9 cellular contexts compared by ENCODE assay signal in genomic region chrX:23952984-23953907, GRCh38. TPM values are rescaled to one million over a fixed set of nuclear protein-coding genes. Genes with fewer than 3 reads are reported as not detected.
DNase-seq lines count a peak whose midpoint lies in the region; ATAC-seq, FAIRE-seq and TF ChIP-seq lines count a peak whose summit lies in the region.
"Had no signal": no experiment of that assay in that cellular context is flagged by ENCODE, and none has a peak within 500 bp of the region (broad histone marks: within the 10 kb centered on the region; RNA-seq: fewer than 3 reads in every experiment).

No MANE protein-coding gene starts in this region.

- TF ChIP-seq POLR2A in endothelial cell of umbilical vein (IDR thresholded peaks at IDR 0.05; ENCODE audit: low read depth, low read length) (no peak), testis (IDR thresholded peaks at IDR 0.05) (no peak)

- H3K27me3 Mint-ChIP-seq in activated B cell treated with CpG ODN at 0.5 μM for 24 hours: no peaks in the 10 kb centered on the region

- POLR2A ChIA-PET in activated B cell treated with CpG ODN at 0.5 μM for 24 hours (lab: Charles Lee): interaction anchor here (0.6 to 1.5 kb wide), 4 partner anchors 45 to 224 kb away, joined by 3 to 12 read pairs (median 6); partner anchors contain the start of gene EIF2S3
- POLR2A ChIA-PET in endothelial cell of umbilical vein (lab: Charles Lee): no interaction called here

- ATAC-seq in GM21515 (IDR thresholded peaks at IDR 0.05; ENCODE audit: unreplicated experiment): peak; percentile 96
- ATAC-seq in activated B cell treated with CpG ODN at 0.5 μM for 24 hours (ENCODE audit: low read depth): peak; percentile 92

- no peaks in the 10 kb centered on the region for H3K9me3 ChIP-seq in HUES48 (ENCODE audit: control insufficient read depth, insufficient read depth, low read length)
- H3K9me3 ChIP-seq in endothelial cell of umbilical vein (replicated peaks; ENCODE audit: control insufficient read depth, insufficient read depth, low read length): no peaks in the 10 kb centered on the region
- no peaks in the 10 kb centered on the region for H3K9me3 ChIP-seq in testis

- no peak for FAIRE-seq in endothelial cell of umbilical vein (lab: Jason Lieb, UNC)

- no peaks in the 10 kb centered on the region for H3K9me1 ChIP-seq in endothelial cell of umbilical vein (replicated peaks; ENCODE audit: control insufficient read depth, extremely low read depth, insufficient read depth, low read length)

- H3K4me1 ChIP-seq in HUES48 (ENCODE audit: control insufficient read depth, insufficient read depth, low read length): peaks cover 28% of the 10 kb centered on the region
- H3K4me1 ChIP-seq in endothelial cell of umbilical vein (ENCODE audit: control insufficient read depth, extremely low read depth, insufficient read depth, low read length): peaks cover 18% of the 10 kb centered on the region
- no peaks in the 10 kb centered on the region for H3K4me1 ChIP-seq in testis

- peaks cover 12% of the 10 kb centered on the region for H3K4me1 Mint-ChIP-seq in activated B cell treated with CpG ODN at 0.5 μM for 24 hours

- H3K4me3 ChIP-seq in HUES48 (ENCODE audit: low read depth, low read length) (peak overlapping the region; percentile 21; the same call in 1 of the 2 replicates), endothelial cell of umbilical vein (replicated peaks in 1 of 3; ENCODE audit: insufficient read depth in 1 of 3, low read depth in 1 of 3, low read length in 3 of 3) (no peak overlapping the region), testis (no peak overlapping the region)

- H4K20me1 ChIP-seq in endothelial cell of umbilical vein (replicated peaks; ENCODE audit: control insufficient read depth, extremely low read depth, insufficient read depth, low read length): no peaks in the 10 kb centered on the region

- no TSS peak for BruUV-seq in endothelial cell of umbilical vein (replicated peaks; lab: Mats Ljungman, UMichigan)

- H3K4me2 ChIP-seq in endothelial cell of umbilical vein (ENCODE audit: insufficient read depth, low read length): peak overlapping the region; percentile 55

- 0 out of 2 replicates have a peak overlapping the region, but pooled peaks have one; percentile 21 for H3K9ac ChIP-seq in HUES48 (ENCODE audit: low read depth, low read length)
- H3K9ac ChIP-seq in endothelial cell of umbilical vein (replicated peaks; ENCODE audit: extremely low read depth, insufficient read depth, low read length): no peak overlapping the region

- H3K36me3 ChIP-seq in HUES48 (ENCODE audit: control insufficient read depth, insufficient read depth, low read length) (no peaks in the 10 kb centered on the region), endothelial cell of umbilical vein (ENCODE audit: control insufficient read depth in 2 of 2, extremely low read depth in 1 of 2, insufficient read depth in 2 of 2, low read length in 2 of 2) (no peaks in the 10 kb centered on the region), testis (ENCODE audit: low read depth, missing control alignments) (no peaks in the 10 kb centered on the region)

- CTCF ChIA-PET in activated B cell treated with CpG ODN at 0.5 μM for 24 hours (lab: Charles Lee): no interaction called here
- CTCF ChIA-PET in endothelial cell of umbilical vein (lab: Charles Lee): no interaction called here

- no peaks in the 10 kb centered on the region for H3K36me3 Mint-ChIP-seq in activated B cell treated with CpG ODN at 0.5 μM for 24 hours (ENCODE audit: low read depth)

- no peaks in the 10 kb centered on the region for H3K79me2 ChIP-seq in endothelial cell of umbilical vein (ENCODE audit: control insufficient read depth, insufficient read depth, low read length)

- peak overlapping the region; percentile 84 for H3K27ac ChIP-seq in HUES48 (ENCODE audit: low read depth, low read length)
- peak overlapping the region; percentile 7 for H3K27ac ChIP-seq in endothelial cell of umbilical vein (ENCODE audit: insufficient read depth, low read depth, low read length)
- H3K27ac ChIP-seq in testis: no peak overlapping the region

- peak overlapping the region; percentile 82 for H2AFZ ChIP-seq in endothelial cell of umbilical vein (ENCODE audit: low read depth, low read length)

- dilution Hi-C loops in endothelial cell of umbilical vein (cut with MboI; ENCODE audit: extremely low pct_ligation_motif_present, low sequenced_read_pairs): no loop called here

- DNase-seq in GDM1 (lab: John Stamatoyannopoulos, UW) (peak; percentile 34), activated B cell treated with CpG ODN at 0.5 μM for 24 hours (peak; percentile 13), endothelial cell of umbilical vein (ENCODE audit: low read depth, low spot score) (peak; percentile 4), NCI-H1092 (lab: John Stamatoyannopoulos, UW) (no peak), testis (no peak)
- peak; percentile 2 to 8 for DNase-seq in stimulated activated CD4-positive, alpha-beta T cell treated with anti-CD3 and anti-CD28 coated beads, Interleukin-4, amount 100 ng/mL, for 4 hours

- peak overlapping the region; percentile 90 for H3K27ac Mint-ChIP-seq in activated B cell treated with CpG ODN at 0.5 μM for 24 hours

- 52 to 69% methylated on average over 8 to 9 of the region's 9 CpGs for WGBS in testis, 2 donors

- no peaks in the 10 kb centered on the region for H3K9me3 Mint-ChIP-seq in activated B cell treated with CpG ODN at 0.5 μM for 24 hours

- no peak for TF ChIP-seq CTCF in activated B cell treated with CpG ODN at 0.5 μM for 24 hours (IDR thresholded peaks at IDR 0.05)
- TF ChIP-seq CTCF in endothelial cell of umbilical vein (IDR thresholded peaks at IDR 0.05; ENCODE audit: extremely low read depth in 1 of 2, insufficient read depth in 1 of 2, low read depth in 1 of 2, low read length in 2 of 2): no peak
- no peak for TF ChIP-seq CTCF in testis (IDR thresholded peaks at IDR 0.05)

- H3K4me3 Mint-ChIP-seq in activated B cell treated with CpG ODN at 0.5 μM for 24 hours: peak overlapping the region; percentile 72

- intact Hi-C loops in activated B cell treated with CpG ODN at 0.5 μM for 24 hours (cut with micrococcal nuclease): loop anchor here (2.0 to 10.0 kb wide), 4 partner anchors 44 to 199 kb away; partner anchors contain the start of genes CXorf58 and EIF2S3
- intact Hi-C loops in endothelial cell of umbilical vein (cut with micrococcal nuclease): loop anchor here (2.0 kb wide), 1 partner anchor 72 kb away; no protein-coding TSS in a partner anchor
- intact Hi-C loops in testis (cut with DNase I; ENCODE audit: low total_unique reads): no loop called here

- H3K27me3 ChIP-seq in HUES48 (ENCODE audit: control insufficient read depth, insufficient read depth, low read length) (no peaks in the 10 kb centered on the region; the same call in 1 of the 2 replicates), endothelial cell of umbilical vein (ENCODE audit: control insufficient read depth in 2 of 2, insufficient read depth in 2 of 2, low read length in 2 of 2) (no peaks in the 10 kb centered on the region), testis (no peaks in the 10 kb centered on the region)

TF ChIP-seq in endothelial cell of umbilical vein, 7 proteins besides CTCF, POLR2A, EP300 and RAD21:
- TF ChIP-seq EZH2 (IDR thresholded peaks at IDR 0.05; ENCODE audit: borderline replicate concordance, low read depth, low read length, severe bottlenecking) (no peak), GATA2 (IDR thresholded peaks at IDR 0.05; ENCODE audit: insufficient read depth, insufficient read length, low read depth, low read length) (no peak), POLR2AphosphoS5 (IDR thresholded peaks at IDR 0.05; ENCODE audit: insufficient read depth, low read depth, low read length) (no peak), JUN (IDR thresholded peaks at IDR 0.05; ENCODE audit: borderline replicate concordance, insufficient read depth, insufficient read length, low read depth) (no peak), MYC (IDR thresholded peaks at IDR 0.05; ENCODE audit: low read depth, low read length) (no peak), FOS (IDR thresholded peaks at IDR 0.05; ENCODE audit: borderline replicate concordance, insufficient read depth, low read length) (no peak)
- TF ChIP-seq, protein P1, sequence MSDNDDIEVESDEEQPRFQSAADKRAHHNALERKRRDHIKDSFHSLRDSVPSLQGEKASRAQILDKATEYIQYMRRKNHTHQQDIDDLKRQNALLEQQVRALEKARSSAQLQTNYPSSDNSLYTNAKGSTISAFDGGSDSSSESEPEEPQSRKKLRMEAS (IDR thresholded peaks at IDR 0.05; ENCODE audit: insufficient read depth, insufficient read length): no peak

RNA-seq across cellular contexts. Expression of gene CXorf58, which starts 45.4 kb away (rescaled TPM):
- total RNA-seq in activated B cell treated with CpG ODN at 0.5 μM for 24 hours (not detected in 2 replicates), endothelial cell of umbilical vein (not detected in 2 replicates), testis (1 to 10 TPM; 2.6 to 6.5 TPM)
- polyA plus RNA-seq in endothelial cell of umbilical vein (not detected in 2 replicates), testis (ENCODE audit: insufficient read depth, low read depth, low replicate concordance) (5.7 TPM)
- polyA plus RNA-seq in endothelial cell of umbilical vein (2011; cell fraction: cytosol; rRNA removed): not detected in 2 replicates
- not detected in 2 replicates for polyA plus RNA-seq in endothelial cell of umbilical vein (2011; cell fraction: nucleus; rRNA removed)
- polyA plus RNA-seq in endothelial cell of umbilical vein (2012): not detected in 2 replicates
- not detected in 2 replicates for polyA minus RNA-seq in endothelial cell of umbilical vein
- not detected for polyA minus RNA-seq in endothelial cell of umbilical vein (2011; cell fraction: cytosol; rRNA and poly(A)+ RNA removed)
- polyA minus RNA-seq in endothelial cell of umbilical vein (2011; cell fraction: nucleus; rRNA and poly(A)+ RNA removed): not detected in 2 replicates
- total RNA-seq: HT1080 had no signal

RNA-seq across cellular contexts. Expression of gene APOO, which starts 45.5 kb away (rescaled TPM):
- total RNA-seq in activated B cell treated with CpG ODN at 0.5 μM for 24 hours: 14.0 and 16.6 TPM in 2 replicates
- 20.9 and 24.3 TPM in 2 replicates for total RNA-seq in endothelial cell of umbilical vein
- 7.6 and 9.8 TPM in 2 replicates for polyA plus RNA-seq in endothelial cell of umbilical vein
- polyA plus RNA-seq in endothelial cell of umbilical vein (2011; cell fraction: cytosol; rRNA removed): 14.2 and 14.5 TPM in 2 replicates
- 6.9 and 7.6 TPM in 2 replicates for polyA plus RNA-seq in endothelial cell of umbilical vein (2011; cell fraction: nucleus; rRNA removed)
- polyA plus RNA-seq in endothelial cell of umbilical vein (2012): 31.7 and 34.1 TPM in 2 replicates
- 3.4 and 6.6 TPM in 2 replicates for polyA minus RNA-seq in endothelial cell of umbilical vein
- polyA minus RNA-seq in endothelial cell of umbilical vein (2011; cell fraction: cytosol; rRNA and poly(A)+ RNA removed): 11.3 TPM
- 3.1 and 3.4 TPM in 2 replicates for polyA minus RNA-seq in endothelial cell of umbilical vein (2011; cell fraction: nucleus; rRNA and poly(A)+ RNA removed)
- 10 to 100 TPM; 29.4 to 31.1 TPM for total RNA-seq in testis
- 33.8 TPM for polyA plus RNA-seq in testis (ENCODE audit: insufficient read depth, low read depth, low replicate concordance)

Comparison
In these comparisons a context has a peak if more than half of its experiments do, and no peak if none do; other contexts are left out.
1. DNase-seq: peak in GDM1 (single experiment), activated B cell treated with CpG ODN at 0.5 μM for 24 hours (single experiment), endothelial cell of umbilical vein (single experiment) and stimulated activated CD4-positive, alpha-beta T cell treated with anti-CD3 and anti-CD28 coated beads, Interleukin-4, amount 100 ng/mL, for 4 hours (2 of 2); none in NCI-H1092 (single experiment) and testis (single experiment).
2. H3K27ac ChIP-seq: peak in HUES48 (single experiment) and endothelial cell of umbilical vein (single experiment); none in testis (0 of 2).